In genomic region chr3:49175530-49175929, GRCh38 we compare ENCODE assay signal across 15 cellular contexts. TPM values are rescaled to one million over a fixed set of nuclear protein-coding genes. Genes with fewer than 3 reads are reported as not detected.
DNase-seq lines count a peak whose midpoint lies in the region; ATAC-seq and TF ChIP-seq lines count a peak whose summit lies in the region.
"Had no signal": no experiment of that assay in that cellular context is flagged by ENCODE, and none has a peak within 500 bp of the region (broad histone marks: within the 10 kb centered on the region; RNA-seq: fewer than 3 reads in every experiment).

No MANE protein-coding gene starts in this region.

- H3K27ac ChIP-seq in heart right ventricle (peak overlapping the region in 7 of 10 donors; percentile 45 to 100 (median 97)), RWPE1 (peak overlapping the region; percentile 86), neural cell (ENCODE audit: low read length) (peak overlapping the region; percentile 86), endodermal cell (ENCODE audit: low read depth, low read length) (no peak overlapping the region)
- H3K27ac ChIP-seq: GM23248 had no signal

- ATAC-seq in heart right ventricle (no peak), left cardiac atrium (no peak)
- ATAC-seq: CD8-positive, alpha-beta T cell had no signal

- H2AFZ ChIP-seq in neural cell (ENCODE audit: low read depth, low read length) = no peak overlapping the region
- H2AFZ ChIP-seq: GM23248 had no signal

- H3K36me3 ChIP-seq in heart right ventricle = peaks cover 0 to 52% (median 17%) of the 10 kb centered on the region in 9 donors
- H3K36me3 ChIP-seq in neural cell (ENCODE audit: insufficient read depth, low read length) = no peaks in the 10 kb centered on the region
- peaks cover 26% of the 10 kb centered on the region for H3K36me3 ChIP-seq in endodermal cell (ENCODE audit: control insufficient read depth, insufficient read depth, low read length)

- CTCF ChIA-PET in RWPE1 (lab: Yijun Ruan, JAX) = no interaction called here

- POLR2A ChIA-PET in RWPE1 (lab: Yijun Ruan, JAX; ENCODE audit: low non-redundant PET) = interaction anchor here (0.7 kb wide), 1 partner anchor 74 kb away, joined by 3 read pairs; no protein-coding TSS in a partner anchor

- WGBS in heart right ventricle, 2 donors = 79% methylated on average over 8 of the region's 8 CpGs
- 91 to 94% methylated on average over 4 to 8 of the region's 8 CpGs for WGBS in endodermal cell (ENCODE audit: insufficient coverage in 1 of 2, insufficient read length in 1 of 2), 2 experiments

- H3K4me1 Mint-ChIP-seq in endodermal cell = peaks cover 24% of the 10 kb centered on the region

- no peak for TF ChIP-seq RAD21 in neural cell (conservative IDR thresholded peaks at IDR 0.05)

- H3K9ac ChIP-seq in neural cell (ENCODE audit: low read length) (no peak overlapping the region), endodermal cell (ENCODE audit: extremely low read depth, low read length, poor library complexity, severe bottlenecking) (no peak overlapping the region)
- H3K9ac ChIP-seq: GM23248 had no signal

- TF ChIP-seq EP300 in neural cell (conservative IDR thresholded peaks at IDR 0.05; ENCODE audit: poor library complexity, severe bottlenecking) = no peak

- H3K27ac Mint-ChIP-seq in endodermal cell = no peak overlapping the region
- H3K27ac Mint-ChIP-seq: CD8-positive, alpha-beta T cell had no signal

- H3F3A ChIP-seq in neural cell (ENCODE audit: insufficient read depth, low read length, poor library complexity, severe bottlenecking) = peaks cover 4% of the 10 kb centered on the region

- no peak overlapping the region for H3K4me2 ChIP-seq in neural cell (ENCODE audit: low read length)

- no peak overlapping the region for H3K4me3 Mint-ChIP-seq in endodermal cell
- H3K4me3 Mint-ChIP-seq: CD14-positive monocyte; CD8-positive, alpha-beta T cell had no signal

- no peaks in the 10 kb centered on the region for H4K20me1 ChIP-seq in neural cell (ENCODE audit: insufficient read depth)

- no peaks in the 10 kb centered on the region for H3K9me2 ChIP-seq in neural cell (ENCODE audit: insufficient read depth, low read length)

- H3K9me3 Mint-ChIP-seq in endodermal cell = no peaks in the 10 kb centered on the region
- H3K9me3 Mint-ChIP-seq: CD8-positive, alpha-beta T cell had no signal

- H3K27me3 ChIP-seq in heart right ventricle (no peaks in the 10 kb centered on the region), neural cell (ENCODE audit: insufficient read depth, low read depth, low read length) (no peaks in the 10 kb centered on the region), endodermal cell (ENCODE audit: control insufficient read depth, insufficient read depth, low read length, poor library complexity, severe bottlenecking) (no peaks in the 10 kb centered on the region)

- H3K4me1 ChIP-seq in heart right ventricle (peaks cover 25 to 83% (median 71%) of the 10 kb centered on the region in 9 donors), endodermal cell (ENCODE audit: control insufficient read depth, insufficient read depth, low read length) (peaks cover 16% of the 10 kb centered on the region)

- H3K36me3 Mint-ChIP-seq in endodermal cell (ENCODE audit: low read depth) = peaks cover 11% of the 10 kb centered on the region

- H3K4me3 ChIP-seq in heart right ventricle (no peak overlapping the region), neural cell (ENCODE audit: low read length) (no peak overlapping the region), endodermal cell (ENCODE audit: low read length) (no peak overlapping the region)
- H3K4me3 ChIP-seq: GM23248 had no signal

- H3K9me3 ChIP-seq in heart right ventricle (no peaks in the 10 kb centered on the region), neural cell (ENCODE audit: low read length) (no peaks in the 10 kb centered on the region), endodermal cell (ENCODE audit: control insufficient read depth, low read length) (no peaks in the 10 kb centered on the region)
- H3K9me3 ChIP-seq: Caco-2 had no signal

- DNase-seq in heart right ventricle (no peak), left cardiac atrium (no peak), RWPE1 (ENCODE audit: low spot score) (no peak), KG1 (lab: John Stamatoyannopoulos, UW) (no peak), endodermal cell (no peak)
- DNase-seq in stimulated activated CD4-positive, alpha-beta T cell treated with anti-CD3 and anti-CD28 coated beads, Interleukin-15, amount 100 ng/mL, for 24 hours = no peak
- DNase-seq: 8988T; Caco-2; CD8-positive, alpha-beta T cell; DND-41; GDM1; GM23248; IMR-90 had no signal

- H3K79me2 ChIP-seq in neural cell (replicated peaks; ENCODE audit: insufficient read depth, low read length) = peaks cover 47% of the 10 kb centered on the region

- peaks cover 9% of the 10 kb centered on the region for H3K27me3 Mint-ChIP-seq in endodermal cell (ENCODE audit: insufficient read depth)

- TF ChIP-seq CTCF in heart right ventricle (IDR thresholded peaks at IDR 0.05) = no peak
- TF ChIP-seq CTCF in RWPE1 (conservative IDR thresholded peaks at IDR 0.05; ENCODE audit: low read depth) = no peak
- TF ChIP-seq CTCF in neural cell (IDR thresholded peaks at IDR 0.05; ENCODE audit: poor library complexity, severe bottlenecking) = no peak
- TF ChIP-seq CTCF in endodermal cell (conservative IDR thresholded peaks at IDR 0.05) = no peak

- intact Hi-C loops in heart right ventricle (cut with DNase I) (loop anchor here in 2 of 10 donors (10.0 kb wide), 2 partner anchors 99 to 269 kb away; partner anchors contain the start of gene C3orf62 (in 1 of the 2)), left cardiac atrium (cut with DNase I) (no loop called here)

TF ChIP-seq in neural cell, 6 proteins besides CTCF, POLR2A, EP300 and RAD21:
- no peak for TF ChIP-seq SMC3 (conservative IDR thresholded peaks at IDR 0.05; ENCODE audit: poor library complexity)
- no peak for TF ChIP-seq REST (IDR thresholded peaks at IDR 0.05; ENCODE audit: borderline replicate concordance)
- TF ChIP-seq POLR2AphosphoS5 (IDR thresholded peaks at IDR 0.05) = no peak
- TF ChIP-seq MXI1 (conservative IDR thresholded peaks at IDR 0.05; ENCODE audit: poor library complexity, severe bottlenecking) = no peak
- TF ChIP-seq EZH2 (IDR thresholded peaks at IDR 0.05; ENCODE audit: borderline replicate concordance, insufficient read depth, low read length, poor library complexity, severe bottlenecking) = no peak
- no peak for TF ChIP-seq TAF1 (IDR thresholded peaks at IDR 0.05; ENCODE audit: low read depth)

RNA-seq across cellular contexts. Expression of gene KLHDC8B, which starts 4.1 kb away (rescaled TPM):
- total RNA-seq in heart right ventricle = 100 to 1,000 TPM in 9 of 10 donors, 10 to 100 TPM in 1; 87.9 to 190 (median 118) TPM
- 100 to 1,000 TPM in 1 of 2 donors, 10 to 100 TPM in 1; 56.2 to 121 TPM for polyA plus RNA-seq in heart right ventricle
- 10 to 100 TPM; 35.6 to 55.9 TPM for total RNA-seq in left cardiac atrium
- 64.2 and 65.1 TPM in 2 replicates for polyA plus RNA-seq in neural cell
- polyA minus RNA-seq in neural cell = 49.9 and 54.8 TPM in 2 replicates
- 10 to 100 TPM; 33.5 to 36.1 TPM for total RNA-seq in endodermal cell
- polyA plus RNA-seq in endodermal cell (2013, experiment 1 of 2) = 56.8 TPM
- polyA plus RNA-seq in endodermal cell (2013, experiment 2 of 2) = 55.2 TPM

RNA-seq across cellular contexts. Expression of gene CCDC71, which starts 9.4 kb away (rescaled TPM):
- total RNA-seq in heart right ventricle (10 to 100 TPM; 10.4 to 16.9 (median 12.3) TPM), left cardiac atrium (10 to 100 TPM; 12.3 to 15.3 TPM), endodermal cell (10 to 100 TPM; 23.4 to 25.7 TPM)
- polyA plus RNA-seq in heart right ventricle (10 to 100 TPM in 1 of 2 donors, 1 to 10 TPM in 1; 7.2 to 16.3 TPM), neural cell (14.8 and 25.7 TPM in 2 replicates)
- polyA minus RNA-seq in neural cell = 37.2 and 38.5 TPM in 2 replicates
- polyA plus RNA-seq in endodermal cell (2013, experiment 1 of 2) = 25.0 TPM
- polyA plus RNA-seq in endodermal cell (2013, experiment 2 of 2) = 22.0 TPM

RNA-seq across cellular contexts. Expression of gene LAMB2, which starts 42.7 kb away (rescaled TPM):
- total RNA-seq in heart right ventricle = 100 to 1,000 TPM; 575 to 961 (median 776) TPM
- polyA plus RNA-seq in heart right ventricle = 1,000 to 10,000 TPM in 1 of 2 donors, 100 to 1,000 TPM in 1; 423 to 1,204 TPM
- total RNA-seq in left cardiac atrium = 100 to 1,000 TPM; 629 to 714 TPM
- 2.0 and 15.9 TPM in 2 replicates for polyA plus RNA-seq in neural cell
- 1.5 and 4.1 TPM in 2 replicates for polyA minus RNA-seq in neural cell
- total RNA-seq in endodermal cell = 10 to 100 TPM; 83.6 to 97.8 TPM
- polyA plus RNA-seq in endodermal cell (2013, experiment 1 of 2) = 159 TPM
- 154 TPM for polyA plus RNA-seq in endodermal cell (2013, experiment 2 of 2)
- total RNA-seq: CD8-positive, alpha-beta T cell had no signal

RNA-seq across cellular contexts. Expression of gene USP19, which starts 54.9 kb away (rescaled TPM):
- total RNA-seq in heart right ventricle (10 to 100 TPM; 47.5 to 78.1 (median 62.5) TPM), left cardiac atrium (10 to 100 TPM; 38.3 to 49.5 TPM), endodermal cell (10 to 100 TPM; 61.5 to 63.2 TPM)
- polyA plus RNA-seq in heart right ventricle (10 to 100 TPM; 18.1 to 20.2 TPM), neural cell (58.5 and 62.0 TPM in 2 replicates)
- 64.7 and 67.2 TPM in 2 replicates for polyA minus RNA-seq in neural cell
- 50.7 TPM for polyA plus RNA-seq in endodermal cell (2013, experiment 1 of 2)
- polyA plus RNA-seq in endodermal cell (2013, experiment 2 of 2) = 43.1 TPM

Comparison
In these comparisons a context has a peak if more than half of its experiments do, and no peak if none do; other contexts are left out.
1. RNA of gene LAMB2, which starts 42.7 kb away (total RNA-seq): 575 to 961 TPM in heart right ventricle and 629 to 714 TPM in left cardiac atrium; 83.6 to 97.8 TPM in endodermal cell; every median in the first group is over 4 times any median in the second.